ENCODE assay signal across 1 cellular context in the genomic region with DNA sequence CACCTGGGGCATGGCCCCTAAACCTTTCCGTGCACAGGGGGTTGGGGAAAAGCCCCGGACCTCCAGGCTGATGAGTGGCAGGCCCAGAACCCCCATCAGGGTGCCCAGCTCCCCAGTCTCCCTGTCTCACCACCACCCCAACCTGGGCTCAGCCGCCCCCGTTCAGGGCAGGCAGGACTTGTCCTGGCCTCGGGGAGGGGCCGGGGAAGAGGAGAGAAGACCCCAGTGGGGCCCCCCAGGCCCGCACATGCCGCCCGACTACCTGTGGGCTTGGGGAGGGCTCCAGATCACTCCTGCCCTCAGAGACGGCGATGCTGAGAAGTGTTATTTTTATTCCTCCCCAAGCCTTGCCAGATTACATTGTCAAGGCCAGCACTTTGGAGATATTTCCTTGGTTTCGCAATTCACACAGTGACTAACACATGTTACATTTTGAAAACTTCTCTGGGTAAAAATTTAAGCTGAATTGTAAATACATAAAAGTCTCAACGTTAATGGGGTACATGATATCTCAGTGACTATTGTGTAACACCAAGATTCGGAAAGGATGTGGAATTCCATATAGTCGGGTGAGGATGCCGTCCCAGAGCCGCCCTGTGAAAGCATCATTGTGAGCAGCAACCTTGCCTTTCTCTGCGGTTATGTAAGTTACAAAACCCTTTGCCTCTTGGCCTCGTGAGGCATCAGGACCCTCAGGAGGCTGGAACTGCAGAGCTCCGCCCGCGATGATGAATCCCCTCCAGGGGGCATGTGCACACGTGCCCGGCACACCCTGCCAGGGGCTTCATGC.
A peak's percentile ranks its signal among the peaks of the same experiment; 100 is the strongest.
TF ChIP-seq lines count a peak whose summit lies in the region.

No MANE protein-coding gene starts in this region.

TF ChIP-seq in HepG2, 621 proteins besides CTCF, POLR2A, EP300 and RAD21 (continued from another document and continues in another):
- TF ChIP-seq, protein P1, sequence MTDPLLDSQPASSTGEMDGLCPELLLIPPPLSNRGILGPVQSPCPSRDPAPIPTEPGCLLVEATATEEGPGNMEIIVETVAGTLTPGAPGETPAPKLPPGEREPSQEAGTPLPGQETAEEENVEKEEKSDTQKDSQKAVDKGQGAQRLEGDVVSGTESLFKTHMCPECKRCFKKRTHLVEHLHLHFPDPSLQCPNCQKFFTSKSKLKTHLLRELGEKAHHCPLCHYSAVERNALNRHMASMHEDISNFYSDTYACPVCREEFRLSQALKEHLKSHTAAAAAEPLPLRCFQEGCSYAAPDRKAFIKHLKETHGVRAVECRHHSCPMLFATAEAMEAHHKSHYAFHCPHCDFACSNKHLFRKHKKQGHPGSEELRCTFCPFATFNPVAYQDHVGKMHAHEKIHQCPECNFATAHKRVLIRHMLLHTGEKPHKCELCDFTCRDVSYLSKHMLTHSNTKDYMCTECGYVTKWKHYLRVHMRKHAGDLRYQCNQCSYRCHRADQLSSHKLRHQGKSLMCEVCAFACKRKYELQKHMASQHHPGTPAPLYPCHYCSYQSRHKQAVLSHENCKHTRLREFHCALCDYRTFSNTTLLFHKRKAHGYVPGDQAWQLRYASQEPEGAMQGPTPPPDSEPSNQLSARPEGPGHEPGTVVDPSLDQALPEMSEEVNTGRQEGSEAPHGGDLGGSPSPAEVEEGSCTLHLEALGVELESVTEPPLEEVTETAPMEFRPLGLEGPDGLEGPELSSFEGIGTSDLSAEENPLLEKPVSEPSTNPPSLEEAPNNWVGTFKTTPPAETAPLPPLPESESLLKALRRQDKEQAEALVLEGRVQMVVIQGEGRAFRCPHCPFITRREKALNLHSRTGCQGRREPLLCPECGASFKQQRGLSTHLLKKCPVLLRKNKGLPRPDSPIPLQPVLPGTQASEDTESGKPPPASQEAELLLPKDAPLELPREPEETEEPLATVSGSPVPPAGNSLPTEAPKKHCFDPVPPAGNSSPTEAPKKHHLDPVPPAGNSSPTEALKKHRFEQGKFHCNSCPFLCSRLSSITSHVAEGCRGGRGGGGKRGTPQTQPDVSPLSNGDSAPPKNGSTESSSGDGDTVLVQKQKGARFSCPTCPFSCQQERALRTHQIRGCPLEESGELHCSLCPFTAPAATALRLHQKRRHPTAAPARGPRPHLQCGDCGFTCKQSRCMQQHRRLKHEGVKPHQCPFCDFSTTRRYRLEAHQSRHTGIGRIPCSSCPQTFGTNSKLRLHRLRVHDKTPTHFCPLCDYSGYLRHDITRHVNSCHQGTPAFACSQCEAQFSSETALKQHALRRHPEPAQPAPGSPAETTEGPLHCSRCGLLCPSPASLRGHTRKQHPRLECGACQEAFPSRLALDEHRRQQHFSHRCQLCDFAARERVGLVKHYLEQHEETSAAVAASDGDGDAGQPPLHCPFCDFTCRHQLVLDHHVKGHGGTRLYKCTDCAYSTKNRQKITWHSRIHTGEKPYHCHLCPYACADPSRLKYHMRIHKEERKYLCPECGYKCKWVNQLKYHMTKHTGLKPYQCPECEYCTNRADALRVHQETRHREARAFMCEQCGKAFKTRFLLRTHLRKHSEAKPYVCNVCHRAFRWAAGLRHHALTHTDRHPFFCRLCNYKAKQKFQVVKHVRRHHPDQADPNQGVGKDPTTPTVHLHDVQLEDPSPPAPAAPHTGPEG (CRISPR knock-in tag; IDR thresholded peaks at IDR 0.05), result no peak
- TF ChIP-seq ZFP41 (CRISPR knock-in tag; IDR thresholded peaks at IDR 0.05; ENCODE audit: borderline replicate concordance) (no peak), ZNF670 (CRISPR knock-in tag; IDR thresholded peaks at IDR 0.05; ENCODE audit: borderline replicate concordance) (no peak), ZNF441 (CRISPR knock-in tag; IDR thresholded peaks at IDR 0.05; ENCODE audit: borderline replicate concordance) (no peak), HMG20B (CRISPR knock-in tag; conservative IDR thresholded peaks at IDR 0.05) (no peak), CEBPB (IDR thresholded peaks at IDR 0.05; ENCODE audit: borderline replicate concordance, low read depth, low read length) (peak; percentile 88), CEBPG (CRISPR knock-in tag; IDR thresholded peaks at IDR 0.05) (peak; percentile 77), ZNF121 (CRISPR knock-in tag; IDR thresholded peaks at IDR 0.05) (no peak), ZSCAN12 (CRISPR knock-in tag; IDR thresholded peaks at IDR 0.05) (no peak), SRSF4 (IDR thresholded peaks at IDR 0.05; ENCODE audit: low read depth, low read length, poor library complexity, severe bottlenecking) (no peak), KLF16 (CRISPR knock-in tag; IDR thresholded peaks at IDR 0.05) (0 out of 4 replicates have a peak, but pooled peaks of 1 of the 2 experiments have one; percentile 14), NRL (CRISPR knock-in tag; IDR thresholded peaks at IDR 0.05; ENCODE audit: borderline replicate concordance) (no peak), SNRNP70 (IDR thresholded peaks at IDR 0.05; ENCODE audit: low read depth, low read length) (no peak), JARID2 (CRISPR knock-in tag; IDR thresholded peaks at IDR 0.05; ENCODE audit: insufficient replicate concordance) (no peak), ZNF383 (CRISPR knock-in tag; IDR thresholded peaks at IDR 0.05; ENCODE audit: borderline replicate concordance) (no peak), FOXP1 (IDR thresholded peaks at IDR 0.05) (no peak), FOXP1 (CRISPR knock-in tag; IDR thresholded peaks at IDR 0.05) (0 out of 2 replicates have a peak, but pooled peaks have one; percentile 21), NCOR1 (IDR thresholded peaks at IDR 0.05; ENCODE audit: borderline replicate concordance, low read length) (no peak)
- TF ChIP-seq, protein P2, sequence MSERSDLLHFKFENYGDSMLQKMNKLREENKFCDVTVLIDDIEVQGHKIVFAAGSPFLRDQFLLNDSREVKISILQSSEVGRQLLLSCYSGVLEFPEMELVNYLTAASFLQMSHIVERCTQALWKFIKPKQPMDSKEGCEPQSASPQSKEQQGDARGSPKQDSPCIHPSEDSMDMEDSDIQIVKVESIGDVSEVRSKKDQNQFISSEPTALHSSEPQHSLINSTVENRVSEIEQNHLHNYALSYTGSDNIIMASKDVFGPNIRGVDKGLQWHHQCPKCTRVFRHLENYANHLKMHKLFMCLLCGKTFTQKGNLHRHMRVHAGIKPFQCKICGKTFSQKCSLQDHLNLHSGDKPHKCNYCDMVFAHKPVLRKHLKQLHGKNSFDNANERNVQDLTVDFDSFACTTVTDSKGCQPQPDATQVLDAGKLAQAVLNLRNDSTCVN (CRISPR knock-in tag; IDR thresholded peaks at IDR 0.05; ENCODE audit: borderline replicate concordance), result no peak
- TF ChIP-seq, protein P3, sequence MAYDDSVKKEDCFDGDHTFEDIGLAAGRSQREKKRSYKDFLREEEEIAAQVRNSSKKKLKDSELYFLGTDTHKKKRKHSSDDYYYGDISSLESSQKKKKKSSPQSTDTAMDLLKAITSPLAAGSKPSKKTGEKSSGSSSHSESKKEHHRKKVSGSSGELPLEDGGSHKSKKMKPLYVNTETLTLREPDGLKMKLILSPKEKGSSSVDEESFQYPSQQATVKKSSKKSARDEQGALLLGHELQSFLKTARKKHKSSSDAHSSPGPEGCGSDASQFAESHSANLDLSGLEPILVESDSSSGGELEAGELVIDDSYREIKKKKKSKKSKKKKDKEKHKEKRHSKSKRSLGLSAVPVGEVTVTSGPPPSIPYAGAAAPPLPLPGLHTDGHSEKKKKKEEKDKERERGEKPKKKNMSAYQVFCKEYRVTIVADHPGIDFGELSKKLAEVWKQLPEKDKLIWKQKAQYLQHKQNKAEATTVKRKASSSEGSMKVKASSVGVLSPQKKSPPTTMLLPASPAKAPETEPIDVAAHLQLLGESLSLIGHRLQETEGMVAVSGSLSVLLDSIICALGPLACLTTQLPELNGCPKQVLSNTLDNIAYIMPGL (CRISPR knock-in tag; IDR thresholded peaks at IDR 0.05; ENCODE audit: borderline replicate concordance in 1 of 2, low read depth in 1 of 2), result no peak
- TF ChIP-seq, protein P4, sequence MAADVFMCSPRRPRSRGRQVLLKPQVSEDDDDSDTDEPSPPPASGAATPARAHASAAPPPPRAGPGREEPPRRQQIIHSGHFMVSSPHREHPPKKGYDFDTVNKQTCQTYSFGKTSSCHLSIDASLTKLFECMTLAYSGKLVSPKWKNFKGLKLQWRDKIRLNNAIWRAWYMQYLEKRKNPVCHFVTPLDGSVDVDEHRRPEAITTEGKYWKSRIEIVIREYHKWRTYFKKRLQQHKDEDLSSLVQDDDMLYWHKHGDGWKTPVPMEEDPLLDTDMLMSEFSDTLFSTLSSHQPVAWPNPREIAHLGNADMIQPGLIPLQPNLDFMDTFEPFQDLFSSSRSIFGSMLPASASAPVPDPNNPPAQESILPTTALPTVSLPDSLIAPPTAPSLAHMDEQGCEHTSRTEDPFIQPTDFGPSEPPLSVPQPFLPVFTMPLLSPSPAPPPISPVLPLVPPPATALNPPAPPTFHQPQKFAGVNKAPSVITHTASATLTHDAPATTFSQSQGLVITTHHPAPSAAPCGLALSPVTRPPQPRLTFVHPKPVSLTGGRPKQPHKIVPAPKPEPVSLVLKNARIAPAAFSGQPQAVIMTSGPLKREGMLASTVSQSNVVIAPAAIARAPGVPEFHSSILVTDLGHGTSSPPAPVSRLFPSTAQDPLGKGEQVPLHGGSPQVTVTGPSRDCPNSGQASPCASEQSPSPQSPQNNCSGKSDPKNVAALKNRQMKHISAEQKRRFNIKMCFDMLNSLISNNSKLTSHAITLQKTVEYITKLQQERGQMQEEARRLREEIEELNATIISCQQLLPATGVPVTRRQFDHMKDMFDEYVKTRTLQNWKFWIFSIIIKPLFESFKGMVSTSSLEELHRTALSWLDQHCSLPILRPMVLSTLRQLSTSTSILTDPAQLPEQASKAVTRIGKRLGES (CRISPR knock-in tag; IDR thresholded peaks at IDR 0.05; ENCODE audit: borderline replicate concordance), result no peak
- TF ChIP-seq, protein P5, sequence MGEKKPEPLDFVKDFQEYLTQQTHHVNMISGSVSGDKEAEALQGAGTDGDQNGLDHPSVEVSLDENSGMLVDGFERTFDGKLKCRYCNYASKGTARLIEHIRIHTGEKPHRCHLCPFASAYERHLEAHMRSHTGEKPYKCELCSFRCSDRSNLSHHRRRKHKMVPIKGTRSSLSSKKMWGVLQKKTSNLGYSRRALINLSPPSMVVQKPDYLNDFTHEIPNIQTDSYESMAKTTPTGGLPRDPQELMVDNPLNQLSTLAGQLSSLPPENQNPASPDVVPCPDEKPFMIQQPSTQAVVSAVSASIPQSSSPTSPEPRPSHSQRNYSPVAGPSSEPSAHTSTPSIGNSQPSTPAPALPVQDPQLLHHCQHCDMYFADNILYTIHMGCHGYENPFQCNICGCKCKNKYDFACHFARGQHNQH (CRISPR knock-in tag; IDR thresholded peaks at IDR 0.05), result no peak
- TF ChIP-seq, protein P6, sequence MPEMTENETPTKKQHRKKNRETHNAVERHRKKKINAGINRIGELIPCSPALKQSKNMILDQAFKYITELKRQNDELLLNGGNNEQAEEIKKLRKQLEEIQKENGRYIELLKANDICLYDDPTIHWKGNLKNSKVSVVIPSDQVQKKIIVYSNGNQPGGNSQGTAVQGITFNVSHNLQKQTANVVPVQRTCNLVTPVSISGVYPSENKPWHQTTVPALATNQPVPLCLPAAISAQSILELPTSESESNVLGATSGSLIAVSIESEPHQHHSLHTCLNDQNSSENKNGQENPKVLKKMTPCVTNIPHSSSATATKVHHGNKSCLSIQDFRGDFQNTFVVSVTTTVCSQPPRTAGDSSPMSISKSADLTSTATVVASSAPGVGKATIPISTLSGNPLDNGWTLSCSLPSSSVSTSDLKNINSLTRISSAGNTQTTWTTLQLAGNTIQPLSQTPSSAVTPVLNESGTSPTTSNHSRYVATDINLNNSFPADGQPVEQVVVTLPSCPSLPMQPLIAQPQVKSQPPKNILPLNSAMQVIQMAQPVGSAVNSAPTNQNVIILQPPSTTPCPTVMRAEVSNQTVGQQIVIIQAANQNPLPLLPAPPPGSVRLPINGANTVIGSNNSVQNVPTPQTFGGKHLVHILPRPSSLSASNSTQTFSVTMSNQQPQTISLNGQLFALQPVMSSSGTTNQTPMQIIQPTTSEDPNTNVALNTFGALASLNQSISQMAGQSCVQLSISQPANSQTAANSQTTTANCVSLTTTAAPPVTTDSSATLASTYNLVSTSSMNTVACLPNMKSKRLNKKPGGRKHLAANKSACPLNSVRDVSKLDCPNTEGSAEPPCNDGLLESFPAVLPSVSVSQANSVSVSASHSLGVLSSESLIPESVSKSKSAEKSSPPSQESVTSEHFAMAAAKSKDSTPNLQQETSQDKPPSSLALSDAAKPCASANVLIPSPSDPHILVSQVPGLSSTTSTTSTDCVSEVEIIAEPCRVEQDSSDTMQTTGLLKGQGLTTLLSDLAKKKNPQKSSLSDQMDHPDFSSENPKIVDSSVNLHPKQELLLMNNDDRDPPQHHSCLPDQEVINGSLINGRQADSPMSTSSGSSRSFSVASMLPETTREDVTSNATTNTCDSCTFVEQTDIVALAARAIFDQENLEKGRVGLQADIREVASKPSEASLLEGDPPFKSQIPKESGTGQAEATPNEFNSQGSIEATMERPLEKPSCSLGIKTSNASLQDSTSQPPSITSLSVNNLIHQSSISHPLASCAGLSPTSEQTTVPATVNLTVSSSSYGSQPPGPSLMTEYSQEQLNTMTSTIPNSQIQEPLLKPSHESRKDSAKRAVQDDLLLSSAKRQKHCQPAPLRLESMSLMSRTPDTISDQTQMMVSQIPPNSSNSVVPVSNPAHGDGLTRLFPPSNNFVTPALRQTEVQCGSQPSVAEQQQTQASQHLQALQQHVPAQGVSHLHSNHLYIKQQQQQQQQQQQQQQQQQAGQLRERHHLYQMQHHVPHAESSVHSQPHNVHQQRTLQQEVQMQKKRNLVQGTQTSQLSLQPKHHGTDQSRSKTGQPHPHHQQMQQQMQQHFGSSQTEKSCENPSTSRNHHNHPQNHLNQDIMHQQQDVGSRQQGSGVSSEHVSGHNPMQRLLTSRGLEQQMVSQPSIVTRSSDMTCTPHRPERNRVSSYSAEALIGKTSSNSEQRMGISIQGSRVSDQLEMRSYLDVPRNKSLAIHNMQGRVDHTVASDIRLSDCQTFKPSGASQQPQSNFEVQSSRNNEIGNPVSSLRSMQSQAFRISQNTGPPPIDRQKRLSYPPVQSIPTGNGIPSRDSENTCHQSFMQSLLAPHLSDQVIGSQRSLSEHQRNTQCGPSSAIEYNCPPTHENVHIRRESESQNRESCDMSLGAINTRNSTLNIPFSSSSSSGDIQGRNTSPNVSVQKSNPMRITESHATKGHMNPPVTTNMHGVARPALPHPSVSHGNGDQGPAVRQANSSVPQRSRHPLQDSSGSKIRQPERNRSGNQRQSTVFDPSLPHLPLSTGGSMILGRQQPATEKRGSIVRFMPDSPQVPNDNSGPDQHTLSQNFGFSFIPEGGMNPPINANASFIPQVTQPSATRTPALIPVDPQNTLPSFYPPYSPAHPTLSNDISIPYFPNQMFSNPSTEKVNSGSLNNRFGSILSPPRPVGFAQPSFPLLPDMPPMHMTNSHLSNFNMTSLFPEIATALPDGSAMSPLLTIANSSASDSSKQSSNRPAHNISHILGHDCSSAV (CRISPR knock-in tag; IDR thresholded peaks at IDR 0.05; ENCODE audit: borderline replicate concordance), result no peak
- TF ChIP-seq, protein P7, sequence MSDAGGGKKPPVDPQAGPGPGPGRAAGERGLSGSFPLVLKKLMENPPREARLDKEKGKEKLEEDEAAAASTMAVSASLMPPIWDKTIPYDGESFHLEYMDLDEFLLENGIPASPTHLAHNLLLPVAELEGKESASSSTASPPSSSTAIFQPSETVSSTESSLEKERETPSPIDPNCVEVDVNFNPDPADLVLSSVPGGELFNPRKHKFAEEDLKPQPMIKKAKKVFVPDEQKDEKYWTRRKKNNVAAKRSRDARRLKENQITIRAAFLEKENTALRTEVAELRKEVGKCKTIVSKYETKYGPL (CRISPR knock-in tag; IDR thresholded peaks at IDR 0.05), result 0 out of 2 replicates have a peak, but pooled peaks have one; percentile 24
- TF ChIP-seq, protein P8, sequence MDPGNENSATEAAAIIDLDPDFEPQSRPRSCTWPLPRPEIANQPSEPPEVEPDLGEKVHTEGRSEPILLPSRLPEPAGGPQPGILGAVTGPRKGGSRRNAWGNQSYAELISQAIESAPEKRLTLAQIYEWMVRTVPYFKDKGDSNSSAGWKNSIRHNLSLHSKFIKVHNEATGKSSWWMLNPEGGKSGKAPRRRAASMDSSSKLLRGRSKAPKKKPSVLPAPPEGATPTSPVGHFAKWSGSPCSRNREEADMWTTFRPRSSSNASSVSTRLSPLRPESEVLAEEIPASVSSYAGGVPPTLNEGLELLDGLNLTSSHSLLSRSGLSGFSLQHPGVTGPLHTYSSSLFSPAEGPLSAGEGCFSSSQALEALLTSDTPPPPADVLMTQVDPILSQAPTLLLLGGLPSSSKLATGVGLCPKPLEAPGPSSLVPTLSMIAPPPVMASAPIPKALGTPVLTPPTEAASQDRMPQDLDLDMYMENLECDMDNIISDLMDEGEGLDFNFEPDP (CRISPR knock-in tag; conservative IDR thresholded peaks at IDR 0.05), result no peak
